Comparison of ENCODE assay signal across 21 cellular contexts in genomic region chr18:50933684-50934083, GRCh38.
"Had no signal": no experiment of that assay in that cellular context is flagged by ENCODE, and none has a peak within 500 bp of the region (broad histone marks: within the 10 kb centered on the region; RNA-seq: fewer than 3 reads in every experiment).

No MANE protein-coding gene starts in this region.

- H3K36me3 ChIP-seq: colonic mucosa had no signal

- H3K27ac ChIP-seq: colonic mucosa, epithelial cell of prostate, esophagus muscularis mucosa, foreskin keratinocyte, gastroesophageal sphincter, heart right ventricle, left ventricle myocardium inferior, lower lobe of right lung had no signal

- DNase-seq: colonic mucosa; cortex of kidney; effector CD8-positive, alpha-beta T cell; effector memory CD8-positive, alpha-beta T cell; endodermal cell; foreskin keratinocyte; glutamatergic neuron; head of caudate nucleus; heart right ventricle; hippocampal formation; left colon; left ventricle myocardium inferior; lower lobe of right lung; mesenchymal stem cell; mucosa of descending colon; naive B cell had no signal

- H3K27ac Mint-ChIP-seq: dendritic cell treated with granulocyte-macrophage colony-stimulating factor and Interleukin-4, amounts not matched to agents 40 ng/mL and 50 ng/mL, for 4 days; endodermal cell; mesothelial cell of epicardium had no signal

- H3K9me3 ChIP-seq: colonic mucosa, esophagus muscularis mucosa, gastroesophageal sphincter, heart right ventricle, left ventricle myocardium inferior, lower lobe of right lung, mucosa of descending colon had no signal

- H3K4me1 Mint-ChIP-seq: endodermal cell, mesothelial cell of epicardium had no signal

- H3K27me3 ChIP-seq: colonic mucosa, esophagus muscularis mucosa, foreskin keratinocyte, gastroesophageal sphincter, heart right ventricle had no signal

- H3K27me3 Mint-ChIP-seq: dendritic cell treated with granulocyte-macrophage colony-stimulating factor and Interleukin-4, amounts not matched to agents 40 ng/mL and 50 ng/mL, for 4 days; effector memory CD8-positive, alpha-beta T cell; naive B cell had no signal

- H3K4me1 ChIP-seq: colonic mucosa, esophagus muscularis mucosa, foreskin keratinocyte, gastroesophageal sphincter, heart right ventricle, lower lobe of right lung had no signal

- H3K4me3 Mint-ChIP-seq: dendritic cell treated with granulocyte-macrophage colony-stimulating factor and Interleukin-4, amounts not matched to agents 40 ng/mL and 50 ng/mL, for 4 days; effector memory CD8-positive, alpha-beta T cell; endodermal cell; mesothelial cell of epicardium had no signal

- H3K4me3 ChIP-seq: colonic mucosa, esophagus muscularis mucosa, gastroesophageal sphincter, heart right ventricle, left ventricle myocardium inferior, lower lobe of right lung, mucosa of descending colon had no signal

- H3K9me3 Mint-ChIP-seq: dendritic cell treated with granulocyte-macrophage colony-stimulating factor and Interleukin-4, amounts not matched to agents 40 ng/mL and 50 ng/mL, for 4 days; effector memory CD8-positive, alpha-beta T cell; endodermal cell; mesothelial cell of epicardium; naive B cell had no signal

- ATAC-seq: effector memory CD8-positive, alpha-beta T cell; foreskin keratinocyte; gastroesophageal sphincter; left colon; lower lobe of right lung; mucosa of descending colon had no signal
